In genomic region chr14:68144051-68144681, GRCh38 we compare ENCODE assay signal across 12 cellular contexts.
DNase-seq lines count a peak whose midpoint lies in the region; ATAC-seq, FAIRE-seq and TF ChIP-seq lines count a peak whose summit lies in the region.
"Had no signal": no experiment of that assay in that cellular context is flagged by ENCODE, and none has a peak within 500 bp of the region (broad histone marks: within the 10 kb centered on the region; RNA-seq: fewer than 3 reads in every experiment).

No MANE protein-coding gene starts in this region.

- 84% methylated on average over 3 of the region's 3 CpGs for WGBS in A549 (ENCODE audit: missing lambda C conversion rate)

- H3K4me1 ChIP-seq in A549 (peaks cover 85% of the 10 kb centered on the region), RWPE2 (ENCODE audit: insufficient read depth, poor library complexity, severe bottlenecking) (peaks cover 75% of the 10 kb centered on the region)

- no peak for TF ChIP-seq RAD21 in A549 (conservative IDR thresholded peaks at IDR 0.05 in 1 of 2, IDR thresholded peaks at IDR 0.05 in 1 of 2)

- ATAC-seq in A549 (no peak), RWPE2 (ENCODE audit: low read depth) (no peak), omental fat pad (ENCODE audit: low FRiP score) (peak; percentile 18), HG02678 (IDR thresholded peaks at IDR 0.05; ENCODE audit: unreplicated experiment) (no peak), GM21737 (IDR thresholded peaks at IDR 0.05; ENCODE audit: unreplicated experiment) (no peak), GM18517 (IDR thresholded peaks at IDR 0.05; ENCODE audit: unreplicated experiment) (no peak)
- ATAC-seq: activated CD8-positive, alpha-beta memory T cell treated with anti-CD3 and anti-CD28 coated beads, Interleukin-2, amount 10 ng/mL, durations not matched to agents 7 days and 5 days; natural killer cell had no signal

- H3K27ac ChIP-seq in A549 (peak overlapping the region; percentile 93 to 98), RWPE2 (ENCODE audit: poor library complexity, severe bottlenecking) (peak overlapping the region; percentile 99)

- TF ChIP-seq EP300 in A549 (IDR thresholded peaks at IDR 0.05): no peak

- no peaks in the 10 kb centered on the region for H3K27me3 ChIP-seq in RWPE2 (ENCODE audit: insufficient read depth, poor library complexity, severe bottlenecking)

- POLR2A ChIA-PET in A549 (lab: Yijun Ruan, JAX): interaction anchor here (1.4 to 4.9 kb wide), 5 partner anchors 14 to 649 kb away, joined by 4 to 34 read pairs (median 5); partner anchors contain the start of gene ZFP36L1

- CTCF ChIA-PET in A549 (lab: Yijun Ruan, JAX): interaction anchor here (1.1 to 2.9 kb wide), 3 partner anchors 50 to 200 kb away, joined by 3 to 15 read pairs (median 4); no protein-coding TSS in a partner anchor

- H3K4me2 ChIP-seq in A549: peak overlapping the region; percentile 77

- no peak for FAIRE-seq in A549 (lab: Jason Lieb, UNC)
- FAIRE-seq: endometrium had no signal

- H3K36me3 ChIP-seq in RWPE2 (ENCODE audit: low read depth): no peaks in the 10 kb centered on the region

- H3K4me3 ChIP-seq in A549: no peak overlapping the region
- H3K4me3 ChIP-seq in RWPE2 (ENCODE audit: severe bottlenecking): no peak overlapping the region
- H3K4me3 ChIP-seq in fibroblast of pulmonary artery (replicated peaks; ENCODE audit: low read depth, low read length): no peak overlapping the region

- peak in 1 of 2 experiments; percentile 46 for DNase-seq in A549 (ENCODE audit: low read depth in 1 of 2, low spot score in 1 of 2)
- no peak for DNase-seq in RWPE2 (ENCODE audit: low spot score)
- peak; percentile 93 for DNase-seq in fibroblast of pulmonary artery (ENCODE audit: low read depth)
- no peak for DNase-seq in omental fat pad (ENCODE audit: low spot score)
- DNase-seq in SIG-M5 (lab: John Stamatoyannopoulos, UW): no peak
- DNase-seq: activated CD8-positive, alpha-beta memory T cell treated with anti-CD3 and anti-CD28 coated beads, Interleukin-2, amount 10 ng/mL, durations not matched to agents 7 days and 5 days; MM.1S; natural killer cell had no signal

- no peak for TF ChIP-seq POLR2A in A549 (IDR thresholded peaks at IDR 0.05; ENCODE audit: low read length)

- H3K9me3 ChIP-seq in A549: peaks cover 14% of the 10 kb centered on the region
- H3K9me3 ChIP-seq in RWPE2 (ENCODE audit: severe bottlenecking): no peaks in the 10 kb centered on the region

- TF ChIP-seq CTCF in A549 (IDR thresholded peaks at IDR 0.05) (no peak), RWPE2 (IDR thresholded peaks at IDR 0.05; ENCODE audit: poor library complexity, severe bottlenecking) (no peak), fibroblast of pulmonary artery (IDR thresholded peaks at IDR 0.05; ENCODE audit: low read length, missing control alignments) (no peak), omental fat pad (IDR thresholded peaks at IDR 0.05) (no peak)

TF ChIP-seq in A549, 52 proteins besides CTCF, POLR2A, EP300 and RAD21:
- TF ChIP-seq SREBF2 (IDR thresholded peaks at IDR 0.05): no peak
- no peak for TF ChIP-seq BHLHE40 (IDR thresholded peaks at IDR 0.05; ENCODE audit: low read depth, low read length)
- no peak for TF ChIP-seq HOXA7 (CRISPR knock-in tag; IDR thresholded peaks at IDR 0.05)
- TF ChIP-seq SMC3 (IDR thresholded peaks at IDR 0.05): no peak
- no peak for TF ChIP-seq RCOR1 (IDR thresholded peaks at IDR 0.05; ENCODE audit: low read depth, low read length)
- TF ChIP-seq GATA3 (IDR thresholded peaks at IDR 0.05; ENCODE audit: borderline replicate concordance): no peak
- TF ChIP-seq FOXS1 (CRISPR knock-in tag; IDR thresholded peaks at IDR 0.05): no peak
- TF ChIP-seq NFE2L2 (conservative IDR thresholded peaks at IDR 0.05; ENCODE audit: low read length): no peak
- TF ChIP-seq MAZ (IDR thresholded peaks at IDR 0.05; ENCODE audit: borderline replicate concordance, low read depth, low read length): no peak
- no peak for TF ChIP-seq ZNF302 (CRISPR knock-in tag; IDR thresholded peaks at IDR 0.05)
- no peak for TF ChIP-seq TP53 (CRISPR knock-in tag; IDR thresholded peaks at IDR 0.05)
- TF ChIP-seq ATOH8 (CRISPR knock-in tag; IDR thresholded peaks at IDR 0.05; ENCODE audit: low read depth): 0 out of 2 replicates have a peak, but pooled peaks have one; percentile 43
- TF ChIP-seq USF2 (IDR thresholded peaks at IDR 0.05): no peak
- TF ChIP-seq ZC3H11A (IDR thresholded peaks at IDR 0.05): no peak
- TF ChIP-seq REST (IDR thresholded peaks at IDR 0.05): no peak
- 0 out of 2 replicates have a peak, but pooled peaks have one; percentile 25 for TF ChIP-seq EHF (CRISPR knock-in tag; IDR thresholded peaks at IDR 0.05)
- TF ChIP-seq RARB (CRISPR knock-in tag; IDR thresholded peaks at IDR 0.05): no peak
- TF ChIP-seq FOSB (CRISPR knock-in tag; IDR thresholded peaks at IDR 0.05): no peak
